22 cellular contexts compared by ENCODE assay signal in the genomic region with DNA sequence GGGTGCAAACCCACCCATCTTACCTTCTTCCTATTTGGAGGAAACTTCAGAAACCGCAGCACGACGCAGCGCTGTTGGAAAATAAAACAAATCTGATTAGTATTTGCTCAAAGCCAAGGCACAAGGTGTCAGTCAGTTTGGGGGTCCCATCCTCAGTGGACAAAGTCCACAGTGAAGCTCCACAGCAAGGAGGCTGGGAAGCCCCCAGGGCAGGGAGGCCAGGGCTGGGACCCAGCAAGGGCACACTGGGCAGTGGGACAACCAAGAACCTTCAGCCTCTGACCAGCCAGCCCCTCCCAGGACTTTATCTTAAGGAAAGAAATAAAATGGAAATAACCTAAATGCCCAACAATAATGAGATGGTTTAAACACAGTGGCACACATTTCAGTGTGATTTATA. TPM values are rescaled to one million over a fixed set of nuclear protein-coding genes. Genes with fewer than 3 reads are reported as not detected.
DNase-seq lines count a peak whose midpoint lies in the region; ATAC-seq, FAIRE-seq and TF ChIP-seq lines count a peak whose summit lies in the region.
"Had no signal": no experiment of that assay in that cellular context is flagged by ENCODE, and none has a peak within 500 bp of the region (broad histone marks: within the 10 kb centered on the region; RNA-seq: fewer than 3 reads in every experiment).

No MANE protein-coding gene starts in this region.

- H3K9me3 ChIP-seq in kidney (ENCODE audit: control insufficient read depth in 1 of 2, low read length in 2 of 2) (no peaks in the 10 kb centered on the region), suprapubic skin (no peaks in the 10 kb centered on the region)
- H3K9me3 ChIP-seq: BLaER1, Caco-2 had no signal

- H3K4me3 ChIP-seq in kidney (ENCODE audit: low read length in 2 of 2), result no peak overlapping the region
- no peak overlapping the region for H3K4me3 ChIP-seq in suprapubic skin
- H3K4me3 ChIP-seq: BLaER1, GM12878, GM23248 had no signal

- H3K4me1 ChIP-seq in kidney (ENCODE audit: control insufficient read depth in 1 of 2, insufficient read depth in 1 of 2, low read depth in 1 of 2, low read length in 2 of 2), result peaks cover 0 to 4% of the 10 kb centered on the region in 2 donors
- H3K4me1 ChIP-seq in suprapubic skin, result peaks cover 85% of the 10 kb centered on the region
- H3K4me1 ChIP-seq: Caco-2 had no signal

- 95% methylated on average over 4 of the region's 4 CpGs for WGBS in suprapubic skin

- H3K9ac ChIP-seq in kidney (ENCODE audit: low read length in 2 of 2), result no peak overlapping the region
- H3K9ac ChIP-seq: BLaER1, GM23248 had no signal

- no peaks in the 10 kb centered on the region for H3K27me3 ChIP-seq in suprapubic skin
- H3K27me3 ChIP-seq: BLaER1 had no signal

- TF ChIP-seq POLR2A in suprapubic skin (IDR thresholded peaks at IDR 0.05), result no peak

- ATAC-seq in GM18867 (IDR thresholded peaks at IDR 0.05; ENCODE audit: unreplicated experiment) (no peak), GM19467 (IDR thresholded peaks at IDR 0.05; ENCODE audit: unreplicated experiment) (no peak)
- ATAC-seq: CD8-positive, alpha-beta T cell; GM12878 had no signal

- no peak for FAIRE-seq in kidney (lab: Jason Lieb, UNC)
- FAIRE-seq: A204.1, D721Med, GM12878, H1 had no signal

- DNase-seq in activated effector memory CD4-positive, alpha-beta T cell treated with anti-CD3 and anti-CD28 coated beads, Interleukin-2, amount 50 U/mL, for 16 hours, result peak; percentile 60
- DNase-seq in activated effector memory CD4-positive, alpha-beta T cell treated with Interleukin-2 at 50 U/mL for 16 hours, result no peak
- peak; percentile 53 for DNase-seq in kidney
- DNase-seq in suprapubic skin (ENCODE audit: low spot score in 2 of 2), result peak; percentile 36 to 61
- DNase-seq: Caco-2; CD4-positive, CD25-positive, alpha-beta regulatory T cell; CD8-positive, alpha-beta T cell; DMS 273 treated with DMSO at 0.1 percent for 48 hours; DMS79; EL; GDM1; GM23248; HCEC 1CT had no signal

- intact Hi-C loops in kidney (cut with DNase I), result no loop called here

- H3K27ac ChIP-seq in kidney (ENCODE audit: low read depth in 2 of 2, low read length in 2 of 2) (no peak overlapping the region), suprapubic skin (no peak overlapping the region)
- H3K27ac ChIP-seq: 22Rv1, BLaER1, C4-2B, GM23248 had no signal

- no peak for TF ChIP-seq EP300 in suprapubic skin (IDR thresholded peaks at IDR 0.05)

- TF ChIP-seq CTCF in kidney (IDR thresholded peaks at IDR 0.05; ENCODE audit: borderline replicate concordance, extremely low read depth, insufficient read depth) (no peak), suprapubic skin (IDR thresholded peaks at IDR 0.05) (no peak)

- H3K36me3 ChIP-seq in kidney (ENCODE audit: control insufficient read depth in 1 of 2, insufficient read depth in 2 of 2, low read length in 2 of 2) (peaks cover 4 to 8% of the 10 kb centered on the region in 2 donors), suprapubic skin (peaks cover 15% of the 10 kb centered on the region)

RNA-seq across cellular contexts. Expression of a gene that starts 11.3 kb away (rescaled TPM):
- total RNA-seq in kidney (7.3 TPM), suprapubic skin (10 to 100 TPM; 45.0 to 53.6 (median 50.0) TPM)
- 10.2 TPM for polyA plus RNA-seq in kidney (ENCODE audit: insufficient read depth, low read depth, low replicate concordance)
